14 cellular contexts compared by ENCODE assay signal in genomic region chr7:84181628-84182027, GRCh38.
"Had no signal": no experiment of that assay in that cellular context is flagged by ENCODE, and none has a peak within 500 bp of the region (broad histone marks: within the 10 kb centered on the region; RNA-seq: fewer than 3 reads in every experiment).

No MANE protein-coding gene starts in this region.

- H3K27ac Mint-ChIP-seq: activated CD4-positive, alpha-beta memory T cell treated with anti-CD3 and anti-CD28 coated beads for 36 hours; activated naive CD8-positive, alpha-beta T cell; immature natural killer cell; stimulated activated effector memory CD8-positive, alpha-beta T cell treated with anti-CD3 and anti-CD28 coated beads, Interleukin-12 subunit alpha, Interleukin-12 subunit beta, amount 100 ng/mL, for 72 hours had no signal

- H3K36me3 Mint-ChIP-seq: activated CD4-positive, alpha-beta memory T cell treated with anti-CD3 and anti-CD28 coated beads for 36 hours; activated naive CD8-positive, alpha-beta T cell; immature natural killer cell; stimulated activated effector memory CD8-positive, alpha-beta T cell treated with anti-CD3 and anti-CD28 coated beads, Interleukin-12 subunit alpha, Interleukin-12 subunit beta, amount 100 ng/mL, for 72 hours had no signal

- ATAC-seq: activated T-cell treated with anti-CD3 and anti-CD28 coated beads, Interleukin-2, amount 50 U/mL, for 4 hours; esophagus mucosa; left cardiac atrium; lower lobe of right lung; stimulated activated effector memory CD8-positive, alpha-beta T cell treated with anti-CD3 and anti-CD28 coated beads, Interleukin-12 subunit alpha, Interleukin-12 subunit beta, amount 100 ng/mL, for 72 hours had no signal

- H3K27me3 Mint-ChIP-seq: activated CD4-positive, alpha-beta memory T cell treated with anti-CD3 and anti-CD28 coated beads for 36 hours; activated naive CD8-positive, alpha-beta T cell had no signal

- H3K4me3 Mint-ChIP-seq: activated CD4-positive, alpha-beta memory T cell treated with anti-CD3 and anti-CD28 coated beads for 36 hours; activated naive CD8-positive, alpha-beta T cell; activated T-cell treated with anti-CD3 and anti-CD28 coated beads, Interleukin-2, amount 50 U/mL, for 4 hours; immature natural killer cell; stimulated activated effector memory CD8-positive, alpha-beta T cell treated with anti-CD3 and anti-CD28 coated beads, Interleukin-12 subunit alpha, Interleukin-12 subunit beta, amount 100 ng/mL, for 72 hours had no signal

- DNase-seq: activated CD4-positive, alpha-beta memory T cell treated with anti-CD3 and anti-CD28 coated beads for 36 hours; activated effector memory CD4-positive, alpha-beta T cell treated with anti-CD3 and anti-CD28 coated beads, Interleukin-2, amount 50 U/mL, for 16 hours; activated T-cell treated with anti-CD3 and anti-CD28 coated beads, Interleukin-2, amount 50 U/mL, for 4 hours; amygdala; glutamatergic neuron; immature natural killer cell; left cardiac atrium; lower lobe of right lung; midbrain; posterior cingulate gyrus; thyroid gland had no signal

- H3K4me1 Mint-ChIP-seq: immature natural killer cell; stimulated activated effector memory CD8-positive, alpha-beta T cell treated with anti-CD3 and anti-CD28 coated beads, Interleukin-12 subunit alpha, Interleukin-12 subunit beta, amount 100 ng/mL, for 72 hours had no signal

- H3K9me3 Mint-ChIP-seq: activated CD4-positive, alpha-beta memory T cell treated with anti-CD3 and anti-CD28 coated beads for 36 hours had no signal
